ENCODE assay signal across 14 cellular contexts in the genomic region with DNA sequence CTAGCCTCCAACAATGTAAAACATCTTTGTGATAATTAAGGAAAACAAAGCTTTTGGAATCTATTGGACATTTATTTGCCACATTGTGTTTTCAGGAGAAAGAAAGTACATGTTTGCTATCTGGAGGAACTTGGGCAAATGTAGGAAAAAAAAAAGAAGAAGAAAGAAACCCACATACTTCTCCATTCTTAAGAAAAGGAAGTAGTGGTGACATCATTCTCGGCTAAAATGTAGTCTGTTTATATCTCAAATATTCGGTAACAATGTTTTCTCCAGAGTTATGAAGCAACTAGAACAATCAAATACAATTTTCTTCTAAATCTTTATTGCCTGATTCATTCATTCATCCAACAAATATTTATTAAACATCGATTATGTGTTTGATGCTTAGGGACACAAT. TPM values are rescaled to one million over a fixed set of nuclear protein-coding genes. Genes with fewer than 3 reads are reported as not detected.
DNase-seq lines count a peak whose midpoint lies in the region; ATAC-seq and TF ChIP-seq lines count a peak whose summit lies in the region.
"Had no signal": no experiment of that assay in that cellular context is flagged by ENCODE, and none has a peak within 500 bp of the region (broad histone marks: within the 10 kb centered on the region; RNA-seq: fewer than 3 reads in every experiment).

No MANE protein-coding gene starts in this region.

- no peak for ATAC-seq in activated naive CD8-positive, alpha-beta T cell treated with anti-CD3 and anti-CD28 coated beads, Interleukin-2, amount 50 U/mL, for 24 hours
- ATAC-seq in GM18870 (IDR thresholded peaks at IDR 0.05; ENCODE audit: unreplicated experiment) (no peak), HG02938 (IDR thresholded peaks at IDR 0.05; ENCODE audit: unreplicated experiment) (no peak)

- H3K9me3 ChIP-seq in DOHH2 (ENCODE audit: control insufficient read depth, insufficient read depth, low read length) (no peaks in the 10 kb centered on the region), mesenchymal stem cell (ENCODE audit: control insufficient read depth, low read length) (no peaks in the 10 kb centered on the region)

- no peak overlapping the region for H3K23ac ChIP-seq in mesenchymal stem cell (ENCODE audit: low read length in 2 of 2)

- TF ChIP-seq CTCF in DOHH2 (IDR thresholded peaks at IDR 0.05; ENCODE audit: low read depth, low read length, poor library complexity, severe bottlenecking) (no peak), NB4 (IDR thresholded peaks at IDR 0.05; ENCODE audit: low read depth, low read length) (no peak), neural crest cell (conservative IDR thresholded peaks at IDR 0.05) (no peak)

- H3K27ac ChIP-seq in DOHH2 (ENCODE audit: low read depth, low read length) (peak overlapping the region; percentile 81), mesenchymal stem cell (ENCODE audit: low read length, poor library complexity, severe bottlenecking) (no peak overlapping the region)
- H3K27ac ChIP-seq: KMS-11 had no signal

- peaks cover 17% of the 10 kb centered on the region for H3K36me3 Mint-ChIP-seq in activated naive CD8-positive, alpha-beta T cell treated with anti-CD3 and anti-CD28 coated beads, Interleukin-2, amount 50 U/mL, for 24 hours (ENCODE audit: low read depth)
- H3K36me3 Mint-ChIP-seq in neural crest cell (ENCODE audit: low read depth), result no peaks in the 10 kb centered on the region

- no CpG with 5 or more reads among the region's 3 CpGs for WGBS in mesenchymal stem cell

- H3K27me3 Mint-ChIP-seq in activated naive CD8-positive, alpha-beta T cell treated with anti-CD3 and anti-CD28 coated beads, Interleukin-2, amount 50 U/mL, for 24 hours, result no peaks in the 10 kb centered on the region
- H3K27me3 Mint-ChIP-seq in neural crest cell (ENCODE audit: low read depth), result peaks cover 15% of the 10 kb centered on the region

- H3K4me1 Mint-ChIP-seq in activated naive CD8-positive, alpha-beta T cell treated with anti-CD3 and anti-CD28 coated beads, Interleukin-2, amount 50 U/mL, for 24 hours, result peaks cover 65% of the 10 kb centered on the region
- peaks cover 23% of the 10 kb centered on the region for H3K4me1 Mint-ChIP-seq in neural crest cell

- H3K9ac ChIP-seq in mesenchymal stem cell (ENCODE audit: low read length), result no peak overlapping the region
- H3K9ac ChIP-seq: KMS-11 had no signal

- no peaks in the 10 kb centered on the region for H4K20me1 ChIP-seq in DOHH2 (ENCODE audit: control insufficient read depth, insufficient read depth, low read depth, low read length)

- no peaks in the 10 kb centered on the region for H3K27me3 ChIP-seq in DOHH2 (ENCODE audit: control insufficient read depth, low read length)
- H3K27me3 ChIP-seq in mesenchymal stem cell (ENCODE audit: control insufficient read depth in 1 of 2, insufficient read depth in 1 of 2, low read length in 2 of 2), result no peaks in the 10 kb centered on the region

- H3K4me2 ChIP-seq in DOHH2 (ENCODE audit: low read length) (peak overlapping the region; percentile 92), mesenchymal stem cell (ENCODE audit: low read length, poor library complexity, severe bottlenecking) (no peak overlapping the region)
- H3K4me2 ChIP-seq: KMS-11 had no signal

- H3K4me3 ChIP-seq in DOHH2 (ENCODE audit: low read length) (peak overlapping the region; percentile 51), NB4 (ENCODE audit: low read depth, low read length) (peak overlapping the region; percentile 49), mesenchymal stem cell (ENCODE audit: insufficient read depth in 1 of 2, low read depth in 1 of 2, low read length in 2 of 2) (no peak overlapping the region)

- no peak overlapping the region for H2BK12ac ChIP-seq in mesenchymal stem cell (ENCODE audit: low read length in 2 of 2)

- H3F3A ChIP-seq in DOHH2 (ENCODE audit: control insufficient read depth, insufficient read depth), result peaks cover 18% of the 10 kb centered on the region

- H2BK120ac ChIP-seq in mesenchymal stem cell (ENCODE audit: low read depth, low read length), result no peak overlapping the region

- peaks cover 23% of the 10 kb centered on the region for H3K79me2 ChIP-seq in DOHH2 (ENCODE audit: control insufficient read depth, low read length)

- peak overlapping the region; percentile 92 for H3K4me3 Mint-ChIP-seq in activated naive CD8-positive, alpha-beta T cell treated with anti-CD3 and anti-CD28 coated beads, Interleukin-2, amount 50 U/mL, for 24 hours
- peak overlapping the region; percentile 96 for H3K4me3 Mint-ChIP-seq in neural crest cell

- H2BK15ac ChIP-seq in mesenchymal stem cell (ENCODE audit: low read depth, poor library complexity, severe bottlenecking), result no peak overlapping the region

- peak overlapping the region; percentile 96 for H3K27ac Mint-ChIP-seq in activated naive CD8-positive, alpha-beta T cell treated with anti-CD3 and anti-CD28 coated beads, Interleukin-2, amount 50 U/mL, for 24 hours
- H3K27ac Mint-ChIP-seq in neural crest cell (ENCODE audit: unreplicated experiment), result no peak overlapping the region

- H3K79me1 ChIP-seq in mesenchymal stem cell (replicated peaks; ENCODE audit: low read length, poor library complexity, severe bottlenecking), result peaks cover 1% of the 10 kb centered on the region

- no peak overlapping the region for H3K4ac ChIP-seq in mesenchymal stem cell (ENCODE audit: low read depth in 1 of 2, low read length in 2 of 2)

- no peak overlapping the region for H2AK5ac ChIP-seq in mesenchymal stem cell (ENCODE audit: low read length, severe bottlenecking)

- no peak overlapping the region for H4K8ac ChIP-seq in mesenchymal stem cell (ENCODE audit: low read length)

- peak; percentile 73 for DNase-seq in NB4 (ENCODE audit: low read depth)
- DNase-seq in activated naive CD8-positive, alpha-beta T cell treated with anti-CD3 and anti-CD28 coated beads, Interleukin-2, amount 50 U/mL, for 24 hours, result no peak
- no peak for DNase-seq in neural crest cell (ENCODE audit: low read depth, low spot score)
- no peak for DNase-seq in EL
- DNase-seq in mesenchymal stem cell, result no peak
- DNase-seq: activated CD4-positive, alpha-beta T cell treated with anti-CD3 and anti-CD28 coated beads for 4 hours; caudate nucleus; glutamatergic neuron; NCI-H774; nucleus accumbens had no signal

- H3K9me3 Mint-ChIP-seq in activated naive CD8-positive, alpha-beta T cell treated with anti-CD3 and anti-CD28 coated beads, Interleukin-2, amount 50 U/mL, for 24 hours, result no peaks in the 10 kb centered on the region
- H3K9me3 Mint-ChIP-seq in neural crest cell, result peaks cover 3% of the 10 kb centered on the region

- H3K4me1 ChIP-seq in DOHH2 (ENCODE audit: control insufficient read depth, low read length) (peaks cover 77% of the 10 kb centered on the region), mesenchymal stem cell (ENCODE audit: control insufficient read depth, insufficient read depth, low read depth, low read length) (peaks cover 4% of the 10 kb centered on the region)

- H3K9me2 ChIP-seq in DOHH2 (replicated peaks; ENCODE audit: control insufficient read depth, low read length), result no peaks in the 10 kb centered on the region

- H3K14ac ChIP-seq in mesenchymal stem cell (ENCODE audit: low read length in 2 of 2), result no peak overlapping the region

- H2BK5ac ChIP-seq in mesenchymal stem cell (ENCODE audit: low read depth, low read length, poor library complexity, severe bottlenecking), result no peak overlapping the region

- no peak for TF ChIP-seq POLR2A in NB4 (IDR thresholded peaks at IDR 0.05; ENCODE audit: extremely low read depth, insufficient read length)

- no peak overlapping the region for H4K91ac ChIP-seq in mesenchymal stem cell (ENCODE audit: low read length)

- no peak overlapping the region for H3K18ac ChIP-seq in mesenchymal stem cell (ENCODE audit: low read depth in 1 of 2, low read length in 2 of 2)

- H3K36me3 ChIP-seq in DOHH2 (ENCODE audit: control insufficient read depth, low read length) (peaks cover 6% of the 10 kb centered on the region; the same call in 1 of the 2 replicates), mesenchymal stem cell (ENCODE audit: control insufficient read depth in 1 of 2, insufficient read depth in 2 of 2, low read depth in 1 of 2, low read length in 2 of 2) (no peaks in the 10 kb centered on the region)

- no peak overlapping the region for H2AFZ ChIP-seq in mesenchymal stem cell (ENCODE audit: low read depth, low read length)

RNA-seq across cellular contexts. Expression of a gene that starts 2.3 kb away (rescaled TPM):
- total RNA-seq in neural crest cell, result 8.5 and 8.7 TPM in 2 replicates
- 195 TPM for polyA plus RNA-seq in mesenchymal stem cell (2013, experiment 1 of 2)
- 202 TPM for polyA plus RNA-seq in mesenchymal stem cell (2013, experiment 2 of 2)

Comparison
In these comparisons a context has a peak if more than half of its experiments do, and no peak if none do; other contexts are left out.
1. H3K4me3 ChIP-seq: peak in DOHH2 (single experiment) and NB4 (single experiment); none in mesenchymal stem cell (0 of 2).